In genomic region chr6:148144917-148145521, GRCh38 we compare ENCODE assay signal across 8 cellular contexts.
DNase-seq lines count a peak whose midpoint lies in the region; ATAC-seq and TF ChIP-seq lines count a peak whose summit lies in the region.

No MANE protein-coding gene starts in this region.

- H3K9me3 Mint-ChIP-seq in GM23338 = no peaks in the 10 kb centered on the region
- H3K9me3 Mint-ChIP-seq in activated naive CD8-positive, alpha-beta T cell treated with anti-CD3 and anti-CD28 coated beads, Interleukin-2, amount 50 U/mL, for 24 hours = no peaks in the 10 kb centered on the region

- no peak overlapping the region for H3K4me2 ChIP-seq in GM23338
- H3K4me2 ChIP-seq in skeletal muscle satellite cell (ENCODE audit: low read length) = peak overlapping the region; percentile 17

- 32% methylated on average over 8 of the region's 8 CpGs for WGBS in right cardiac atrium

- H3K27ac ChIP-seq in GM23338 (ENCODE audit: low read depth) (no peak overlapping the region), right cardiac atrium (ENCODE audit: low read length) (no peak overlapping the region)

- no peaks in the 10 kb centered on the region for H3K9me3 ChIP-seq in MG63
- no peaks in the 10 kb centered on the region for H3K9me3 ChIP-seq in right cardiac atrium (ENCODE audit: control insufficient read depth, low read length)
- H3K9me3 ChIP-seq in skeletal muscle satellite cell (replicated peaks; ENCODE audit: low read length) = no peaks in the 10 kb centered on the region

- no peak overlapping the region for H3K4me3 ChIP-seq in GM23338
- no peak overlapping the region for H3K4me3 ChIP-seq in MG63
- H3K4me3 ChIP-seq in right cardiac atrium (ENCODE audit: low read length) = no peak overlapping the region
- H3K4me3 ChIP-seq in skeletal muscle satellite cell (ENCODE audit: low read length) = no peak overlapping the region

- H3K4me1 Mint-ChIP-seq in GM23338 = peaks cover 3% of the 10 kb centered on the region; the same call in 2 of the 3 replicates
- peaks cover 14% of the 10 kb centered on the region for H3K4me1 Mint-ChIP-seq in activated naive CD8-positive, alpha-beta T cell treated with anti-CD3 and anti-CD28 coated beads, Interleukin-2, amount 50 U/mL, for 24 hours

- ATAC-seq in GM23338 (peak; percentile 53), right cardiac atrium (no peak), HG02763 (IDR thresholded peaks at IDR 0.05; ENCODE audit: unreplicated experiment) (no peak)
- no peak for ATAC-seq in activated naive CD8-positive, alpha-beta T cell treated with anti-CD3 and anti-CD28 coated beads, Interleukin-2, amount 50 U/mL, for 24 hours

- no peaks in the 10 kb centered on the region for H3K9me2 ChIP-seq in GM23338 (ENCODE audit: insufficient read depth)

- H3K27me3 ChIP-seq in GM23338 (ENCODE audit: insufficient read depth) (no peaks in the 10 kb centered on the region), MG63 (no peaks in the 10 kb centered on the region), right cardiac atrium (ENCODE audit: control insufficient read depth, insufficient read depth) (no peaks in the 10 kb centered on the region), skeletal muscle satellite cell (ENCODE audit: control insufficient read depth, insufficient read depth, low read length) (no peaks in the 10 kb centered on the region)

- H3K4me1 ChIP-seq in GM23338 (ENCODE audit: insufficient read depth) = no peaks in the 10 kb centered on the region
- H3K4me1 ChIP-seq in right cardiac atrium (ENCODE audit: control insufficient read depth, insufficient read depth, low read length) = no peaks in the 10 kb centered on the region
- H3K4me1 ChIP-seq in skeletal muscle satellite cell (ENCODE audit: control insufficient read depth, insufficient read depth, low read length) = peaks cover 17% of the 10 kb centered on the region

- intact Hi-C loops in right cardiac atrium (cut with DNase I) = no loop called here

- H3K36me3 Mint-ChIP-seq in GM23338 (ENCODE audit: low read depth) = no peaks in the 10 kb centered on the region
- H3K36me3 Mint-ChIP-seq in activated naive CD8-positive, alpha-beta T cell treated with anti-CD3 and anti-CD28 coated beads, Interleukin-2, amount 50 U/mL, for 24 hours (ENCODE audit: low read depth) = no peaks in the 10 kb centered on the region

- H3K27me3 Mint-ChIP-seq in GM23338 (ENCODE audit: insufficient read depth, low read depth, poor library complexity) = peaks cover 7% of the 10 kb centered on the region
- peaks cover 6% of the 10 kb centered on the region for H3K27me3 Mint-ChIP-seq in activated naive CD8-positive, alpha-beta T cell treated with anti-CD3 and anti-CD28 coated beads, Interleukin-2, amount 50 U/mL, for 24 hours

- H3K36me3 ChIP-seq in GM23338 (ENCODE audit: insufficient read depth) (no peaks in the 10 kb centered on the region), MG63 (no peaks in the 10 kb centered on the region), skeletal muscle satellite cell (ENCODE audit: insufficient read depth, low read length) (no peaks in the 10 kb centered on the region)

- H3K4me3 Mint-ChIP-seq in GM23338 = no peak overlapping the region
- H3K4me3 Mint-ChIP-seq in activated naive CD8-positive, alpha-beta T cell treated with anti-CD3 and anti-CD28 coated beads, Interleukin-2, amount 50 U/mL, for 24 hours = no peak overlapping the region

- H2AFZ ChIP-seq in GM23338 = no peak overlapping the region

- TF ChIP-seq CTCF in GM23338 (conservative IDR thresholded peaks at IDR 0.05; ENCODE audit: low read depth in 2 of 2) = peak; percentile 90 to 98

- DNase-seq in EH (ENCODE audit: low read depth) = peak; percentile 70
- DNase-seq in GM23338 (ENCODE audit: low spot score) = peak; percentile 88
- DNase-seq in MG63 = peak; percentile 64
- DNase-seq in SK-N-DZ (ENCODE audit: low spot score) = peak; percentile 48
- DNase-seq in activated naive CD8-positive, alpha-beta T cell treated with anti-CD3 and anti-CD28 coated beads, Interleukin-2, amount 50 U/mL, for 24 hours = peak; percentile 76
- DNase-seq in right cardiac atrium = peak; percentile 76 to 88 (median 84)

- H3F3A ChIP-seq in GM23338 (replicated peaks; ENCODE audit: low read depth) = no peaks in the 10 kb centered on the region

- no peaks in the 10 kb centered on the region for H3K79me2 ChIP-seq in GM23338 (replicated peaks; ENCODE audit: insufficient read depth)

- H4K20me1 ChIP-seq in GM23338 (replicated peaks; ENCODE audit: insufficient read depth) = no peaks in the 10 kb centered on the region

- H3K9ac ChIP-seq in skeletal muscle satellite cell (ENCODE audit: low read depth, low read length) = no peak overlapping the region

- no peak overlapping the region for H3K27ac Mint-ChIP-seq in GM23338
- no peak overlapping the region for H3K27ac Mint-ChIP-seq in activated naive CD8-positive, alpha-beta T cell treated with anti-CD3 and anti-CD28 coated beads, Interleukin-2, amount 50 U/mL, for 24 hours

TF ChIP-seq in GM23338, 12 proteins besides CTCF, POLR2A, EP300 and RAD21:
- peak; percentile 87 for TF ChIP-seq CREB1 (CRISPR knock-in tag; IDR thresholded peaks at IDR 0.05; ENCODE audit: low read depth)
- no peak for TF ChIP-seq ZNF462 (CRISPR knock-in tag; IDR thresholded peaks at IDR 0.05)
TF ChIP-seq in GM23338: peak in this region for 1.
